Comparison of ENCODE assay signal across 9 cellular contexts in genomic region chr11:63858628-63859550, GRCh38. TPM values are rescaled to one million over a fixed set of nuclear protein-coding genes. Genes with fewer than 3 reads are reported as not detected.
DNase-seq lines count a peak whose midpoint lies in the region; ATAC-seq and TF ChIP-seq lines count a peak whose summit lies in the region.
"Had no signal": no experiment of that assay in that cellular context is flagged by ENCODE, and none has a peak within 500 bp of the region (broad histone marks: within the 10 kb centered on the region; RNA-seq: fewer than 3 reads in every experiment).

No MANE protein-coding gene starts in this region.

- no peaks in the 10 kb centered on the region for H3K9me3 ChIP-seq in CD4-positive, CD25-positive, alpha-beta regulatory T cell (ENCODE audit: control insufficient read depth in 2 of 2, low read length in 2 of 2)
- H3K9me3 ChIP-seq in esophagus squamous epithelium (no peaks in the 10 kb centered on the region), neutrophil (no peaks in the 10 kb centered on the region), WERI-Rb-1 (ENCODE audit: severe bottlenecking) (no peaks in the 10 kb centered on the region)

- peak overlapping the region; percentile 58 to 91 (median 75) for H3K27ac Mint-ChIP-seq in CD4-positive, CD25-positive, alpha-beta regulatory T cell
- H3K27ac Mint-ChIP-seq in activated naive CD8-positive, alpha-beta T cell treated with anti-CD3 and anti-CD28 coated beads for 36 hours = no peak overlapping the region

- H3K9me3 Mint-ChIP-seq in CD4-positive, CD25-positive, alpha-beta regulatory T cell = no peaks in the 10 kb centered on the region
- no peaks in the 10 kb centered on the region for H3K9me3 Mint-ChIP-seq in activated naive CD8-positive, alpha-beta T cell treated with anti-CD3 and anti-CD28 coated beads for 36 hours

- H3K4me1 ChIP-seq in CD4-positive, CD25-positive, alpha-beta regulatory T cell (ENCODE audit: control insufficient read depth, insufficient read depth, low read length, poor library complexity, severe bottlenecking) = peaks cover 28% of the 10 kb centered on the region
- peaks cover 5 to 61% (median 6%) of the 10 kb centered on the region in 3 donors for H3K4me1 ChIP-seq in esophagus squamous epithelium
- peaks cover 66 to 70% of the 10 kb centered on the region in 2 experiments for H3K4me1 ChIP-seq in neutrophil (ENCODE audit: control insufficient read depth in 1 of 2, insufficient read depth in 1 of 2, low read depth in 1 of 2, low read length in 1 of 2)

- TF ChIP-seq CTCF in esophagus squamous epithelium (IDR thresholded peaks at IDR 0.05) (no peak), neutrophil (IDR thresholded peaks at IDR 0.05) (no peak), WERI-Rb-1 (IDR thresholded peaks at IDR 0.05; ENCODE audit: low read depth, low read length) (no peak)

- TF ChIP-seq POLR2A in esophagus squamous epithelium (IDR thresholded peaks at IDR 0.05) = no peak

- DNase-seq in CD4-positive, CD25-positive, alpha-beta regulatory T cell = no peak
- DNase-seq in OCI-M1 (lab: John Stamatoyannopoulos, UW) = peak; percentile 70
- DNase-seq in esophagus squamous epithelium (lab: John Stamatoyannopoulos, UW) = no peak
- DNase-seq in NCI-H446 (lab: John Stamatoyannopoulos, UW) = no peak
- DNase-seq in activated CD4-positive, alpha-beta T cell treated with anti-CD3 and anti-CD28 coated beads for 48 hours = no peak
- no peak for DNase-seq in activated naive CD8-positive, alpha-beta T cell treated with anti-CD3 and anti-CD28 coated beads for 36 hours
- DNase-seq in WERI-Rb-1 = no peak
- DNase-seq: NCI-H526 treated with DMSO at 0.1 percent for 48 hours had no signal

- intact Hi-C loops in esophagus squamous epithelium (cut with DNase I) = no loop called here

- H3K36me3 ChIP-seq in CD4-positive, CD25-positive, alpha-beta regulatory T cell (ENCODE audit: control insufficient read depth, insufficient read depth, low read length) = peaks cover 14% of the 10 kb centered on the region
- H3K36me3 ChIP-seq in esophagus squamous epithelium = peaks cover 0 to 61% (median 0%) of the 10 kb centered on the region in 3 donors
- H3K36me3 ChIP-seq in neutrophil = peaks cover 11% of the 10 kb centered on the region
- peaks cover 8% of the 10 kb centered on the region for H3K36me3 ChIP-seq in WERI-Rb-1

- no peaks in the 10 kb centered on the region for H3K27me3 ChIP-seq in CD4-positive, CD25-positive, alpha-beta regulatory T cell (ENCODE audit: control insufficient read depth, insufficient read depth, low read length)
- H3K27me3 ChIP-seq in esophagus squamous epithelium (no peaks in the 10 kb centered on the region), neutrophil (no peaks in the 10 kb centered on the region), WERI-Rb-1 (ENCODE audit: insufficient read depth, low read depth, severe bottlenecking) (no peaks in the 10 kb centered on the region)

- peaks cover 13 to 56% (median 33%) of the 10 kb centered on the region in 4 donors for H3K4me1 Mint-ChIP-seq in CD4-positive, CD25-positive, alpha-beta regulatory T cell
- peaks cover 30% of the 10 kb centered on the region for H3K4me1 Mint-ChIP-seq in activated naive CD8-positive, alpha-beta T cell treated with anti-CD3 and anti-CD28 coated beads for 36 hours

- no peaks in the 10 kb centered on the region for H3K27me3 Mint-ChIP-seq in CD4-positive, CD25-positive, alpha-beta regulatory T cell
- H3K27me3 Mint-ChIP-seq in activated naive CD8-positive, alpha-beta T cell treated with anti-CD3 and anti-CD28 coated beads for 36 hours = no peaks in the 10 kb centered on the region

- peaks cover 16% of the 10 kb centered on the region for H3K36me3 Mint-ChIP-seq in CD4-positive, CD25-positive, alpha-beta regulatory T cell
- H3K36me3 Mint-ChIP-seq in activated naive CD8-positive, alpha-beta T cell treated with anti-CD3 and anti-CD28 coated beads for 36 hours = peaks cover 24% of the 10 kb centered on the region

- H3K27ac ChIP-seq in CD4-positive, CD25-positive, alpha-beta regulatory T cell (ENCODE audit: insufficient read depth, low read length, poor library complexity, severe bottlenecking) = no peak overlapping the region
- H3K27ac ChIP-seq in esophagus squamous epithelium (peak overlapping the region; percentile 20 to 65 (median 42)), neutrophil (peak overlapping the region; percentile 87), WERI-Rb-1 (no peak overlapping the region)

- WGBS in esophagus squamous epithelium, 2 donors = 78 to 83% methylated on average over 9 to 11 of the region's 11 CpGs

- H3K4me3 ChIP-seq in CD4-positive, CD25-positive, alpha-beta regulatory T cell (ENCODE audit: low read depth, low read length) = no peak overlapping the region
- H3K4me3 ChIP-seq in esophagus squamous epithelium (no peak overlapping the region), neutrophil (ENCODE audit: low read depth in 1 of 2, low read length in 1 of 2) (peak overlapping the region; percentile 17 to 20), WERI-Rb-1 (ENCODE audit: low read depth, low read length) (no peak overlapping the region)

- ATAC-seq in CD4-positive, CD25-positive, alpha-beta regulatory T cell (ENCODE audit: low read depth in 2 of 2) = no peak

- H3K4me3 Mint-ChIP-seq in CD4-positive, CD25-positive, alpha-beta regulatory T cell = peak overlapping the region in 1 of 4 donors; percentile 18
- no peak overlapping the region for H3K4me3 Mint-ChIP-seq in activated naive CD8-positive, alpha-beta T cell treated with anti-CD3 and anti-CD28 coated beads for 36 hours

RNA-seq across cellular contexts. Expression of gene MARK2, which starts 20.0 kb away (rescaled TPM):
- 66.6 TPM for total RNA-seq in CD4-positive, CD25-positive, alpha-beta regulatory T cell
- polyA plus RNA-seq in CD4-positive, CD25-positive, alpha-beta regulatory T cell = 10 to 100 TPM; 29.3 to 39.9 (median 36.4) TPM
- total RNA-seq in esophagus squamous epithelium = 10 to 100 TPM; 47.0 to 91.0 (median 62.2) TPM
- total RNA-seq in activated naive CD8-positive, alpha-beta T cell treated with anti-CD3 and anti-CD28 coated beads for 36 hours = 10 to 100 TPM; 27.7 to 29.0 TPM

RNA-seq across cellular contexts. Expression of gene SPINDOC, which starts 45.6 kb away (rescaled TPM):
- total RNA-seq in CD4-positive, CD25-positive, alpha-beta regulatory T cell = 11.1 TPM
- polyA plus RNA-seq in CD4-positive, CD25-positive, alpha-beta regulatory T cell = under 1 TPM; 0.41 to 1.00 (median 0.58) TPM
- total RNA-seq in esophagus squamous epithelium = 1 to 10 TPM; 3.4 to 8.8 (median 6.1) TPM
- total RNA-seq in activated naive CD8-positive, alpha-beta T cell treated with anti-CD3 and anti-CD28 coated beads for 36 hours = 10 to 100 TPM; 29.3 to 29.5 TPM

RNA-seq across cellular contexts. Expression of gene RCOR2, which starts 58.1 kb away (rescaled TPM):
- total RNA-seq in CD4-positive, CD25-positive, alpha-beta regulatory T cell = not detected
- polyA plus RNA-seq in CD4-positive, CD25-positive, alpha-beta regulatory T cell = not detected
- total RNA-seq in esophagus squamous epithelium = under 1 TPM in 3 of 4 donors, not detected in 1; 0.19 to 0.49 (median 0.22) TPM
- total RNA-seq in activated naive CD8-positive, alpha-beta T cell treated with anti-CD3 and anti-CD28 coated beads for 36 hours = under 1 TPM; 0.58 to 0.82 TPM

Comparison
In these comparisons a context has a peak if more than half of its experiments do, and no peak if none do; other contexts are left out.
1. H3K27ac ChIP-seq: peak in esophagus squamous epithelium (4 of 4) and neutrophil (single experiment); none in CD4-positive, CD25-positive, alpha-beta regulatory T cell (single experiment) and WERI-Rb-1 (single experiment).
2. H3K4me3 ChIP-seq: peak in neutrophil (2 of 2); none in CD4-positive, CD25-positive, alpha-beta regulatory T cell (single experiment), esophagus squamous epithelium (0 of 4) and WERI-Rb-1 (single experiment).